1 cellular context compared by ENCODE assay signal in genomic region chr17:78133971-78134898, GRCh38.
A peak's percentile ranks its signal among the peaks of the same experiment; 100 is the strongest.
TF ChIP-seq lines count a peak whose summit lies in the region.

No MANE protein-coding gene starts in this region.

TF ChIP-seq in K562, 482 proteins besides CTCF, POLR2A, EP300 and RAD21 (continues in another document):
- TF ChIP-seq DNMT1 (IDR thresholded peaks at IDR 0.05) = no peak
- TF ChIP-seq POLR2B (IDR thresholded peaks at IDR 0.05; ENCODE audit: low read depth, partially characterized antibody) = no peak
- TF ChIP-seq CHD7 (IDR thresholded peaks at IDR 0.05; ENCODE audit: low read depth, low read length) = no peak
- no peak for TF ChIP-seq RBM17 (IDR thresholded peaks at IDR 0.05; ENCODE audit: borderline replicate concordance, low read depth, low read length)
- no peak for TF ChIP-seq MCM5 (IDR thresholded peaks at IDR 0.05; ENCODE audit: low read depth)
- TF ChIP-seq CXXC5 (CRISPR knock-in tag; IDR thresholded peaks at IDR 0.05) = peak; percentile 45
- TF ChIP-seq VEZF1 (CRISPR knock-in tag; IDR thresholded peaks at IDR 0.05) = 0 out of 2 replicates have a peak, but pooled peaks have one; percentile 35
- TF ChIP-seq PHF20 (IDR thresholded peaks at IDR 0.05; ENCODE audit: partially characterized antibody) = peak; percentile 47
- TF ChIP-seq FOXJ3 (CRISPR knock-in tag; IDR thresholded peaks at IDR 0.05) = peak; percentile 31; the same call in 1 of the 2 replicates
- TF ChIP-seq HDGF (IDR thresholded peaks at IDR 0.05) = peak; percentile 84
- TF ChIP-seq NCOA6 (IDR thresholded peaks at IDR 0.05) = no peak
- TF ChIP-seq FOSL1 (tag; conservative IDR thresholded peaks at IDR 0.05) = no peak
- peak; percentile 55; the same call in 1 of the 2 replicates for TF ChIP-seq SP1 (CRISPR knock-in tag; IDR thresholded peaks at IDR 0.05)
- TF ChIP-seq MAZ (CRISPR knock-in tag; conservative IDR thresholded peaks at IDR 0.05 in 1 of 2, IDR thresholded peaks at IDR 0.05 in 1 of 2) = peak in 1 of 2 experiments; percentile 47; a peak in 1 of 4 replicates
- peak; percentile 30; the same call in 1 of the 2 replicates for TF ChIP-seq TRIM28 (IDR thresholded peaks at IDR 0.05)
- peak; percentile 93 for TF ChIP-seq EGR1 (conservative IDR thresholded peaks at IDR 0.05)
- TF ChIP-seq GMEB1 (CRISPR knock-in tag; IDR thresholded peaks at IDR 0.05) = no peak
- TF ChIP-seq KDM1A (IDR thresholded peaks at IDR 0.05) = peak; percentile 90 to 95
- 0 out of 2 replicates have a peak, but pooled peaks have one; percentile 13 for TF ChIP-seq NFIC (IDR thresholded peaks at IDR 0.05)
- TF ChIP-seq MTA1 (IDR thresholded peaks at IDR 0.05; ENCODE audit: borderline replicate concordance) = peak; percentile 28; the same call in 1 of the 2 replicates
- TF ChIP-seq USF1 (CRISPR knock-in tag; IDR thresholded peaks at IDR 0.05) = peak; percentile 6; the same call in 1 of the 2 replicates
- TF ChIP-seq ZFP36 (IDR thresholded peaks at IDR 0.05; ENCODE audit: low read depth, low read length, partially characterized antibody) = peak; percentile 44
- TF ChIP-seq ZNF436 (CRISPR knock-in tag; IDR thresholded peaks at IDR 0.05) = no peak
- TF ChIP-seq HMGN3 (IDR thresholded peaks at IDR 0.05; ENCODE audit: borderline replicate concordance, extremely low read depth, insufficient read length, low read depth, low read length) = peak; percentile 14
- TF ChIP-seq ZBTB7A (IDR thresholded peaks at IDR 0.05; ENCODE audit: borderline replicate concordance, control insufficient read depth, low read depth, low read length) = peak; percentile 17; the same call in 1 of the 2 replicates
- TF ChIP-seq TFAP4 (CRISPR knock-in tag; IDR thresholded peaks at IDR 0.05; ENCODE audit: borderline replicate concordance) = peak; percentile 69; the same call in 1 of the 2 replicates
- 0 out of 4 replicates have a peak, but pooled peaks of 1 of the 2 experiments have one; percentile 6 for TF ChIP-seq MLLT1 (IDR thresholded peaks at IDR 0.05)
- TF ChIP-seq ILK (tag; IDR thresholded peaks at IDR 0.05; ENCODE audit: borderline replicate concordance, low read depth) = no peak
- TF ChIP-seq PKNOX1 (IDR thresholded peaks at IDR 0.05) = peak; percentile 34; the same call in 1 of the 2 replicates
- no peak for TF ChIP-seq ZNF184 (CRISPR knock-in tag; IDR thresholded peaks at IDR 0.05)
- TF ChIP-seq THRA (IDR thresholded peaks at IDR 0.05) = no peak
- peak; percentile 77 to 82 for TF ChIP-seq FOXK2 (conservative IDR thresholded peaks at IDR 0.05 in 1 of 2, IDR thresholded peaks at IDR 0.05 in 1 of 2; ENCODE audit: low read depth in 2 of 2)
- TF ChIP-seq RCOR1 (IDR thresholded peaks at IDR 0.05; ENCODE audit: borderline replicate concordance in 1 of 2, low read depth in 2 of 2, low read length in 2 of 2) = peak; percentile 29 to 91; a peak in 2 of 4 replicates
- TF ChIP-seq RFX1 (IDR thresholded peaks at IDR 0.05) = no peak
